ENCODE assay signal across 16 cellular contexts in genomic region chr13:74891610-74892009, GRCh38.
A peak's percentile ranks its signal among the peaks of the same experiment; 100 is the strongest.
DNase-seq lines count a peak whose midpoint lies in the region; ATAC-seq, FAIRE-seq and TF ChIP-seq lines count a peak whose summit lies in the region.
"Had no signal": no experiment of that assay in that cellular context is flagged by ENCODE, and none has a peak within 500 bp of the region (broad histone marks: within the 10 kb centered on the region; RNA-seq: fewer than 3 reads in every experiment).

No MANE protein-coding gene starts in this region.

- no peak for FAIRE-seq in frontal cortex (lab: Jason Lieb, UNC)
- FAIRE-seq: endometrium, GM19239 had no signal

- H3K27ac ChIP-seq in 22Rv1, result peak overlapping the region; percentile 58
- H3K27ac ChIP-seq: upper lobe of left lung had no signal

- TF ChIP-seq CTCF in 22Rv1 (IDR thresholded peaks at IDR 0.05), result no peak
- TF ChIP-seq CTCF in fibroblast of villous mesenchyme (IDR thresholded peaks at IDR 0.05; ENCODE audit: insufficient read depth, low read depth, low read length), result no peak
- TF ChIP-seq CTCF in GM10266 (IDR thresholded peaks at IDR 0.05; ENCODE audit: control insufficient read depth, insufficient read depth, low read depth, missing control alignments), result no peak

- no peak overlapping the region for H3K4me3 ChIP-seq in fibroblast of villous mesenchyme (ENCODE audit: low read depth, low read length)
- H3K4me3 ChIP-seq: upper lobe of left lung had no signal

- DNase-seq in HK-2 (ENCODE audit: unreplicated experiment), result peak; percentile 1
- peak; percentile 15 for DNase-seq in SHP77 treated with DMSO at 0.1 percent for 48 hours (lab: John Stamatoyannopoulos, UW)
- peak; percentile 41 for DNase-seq in fibroblast of villous mesenchyme (ENCODE audit: low read depth)
- no peak for DNase-seq in frontal cortex (ENCODE audit: low spot score in 2 of 2)
- DNase-seq in GM10266 (ENCODE audit: extremely low spot score), result no peak
- no peak for DNase-seq in mucosa of gallbladder (ENCODE audit: low spot score)
- DNase-seq: activated CD8-positive, alpha-beta T cell treated with anti-CD3 and anti-CD28 coated beads for 36 hours; activated gamma-delta T cell; DND-41; stimulated activated CD4-positive, alpha-beta T cell treated with anti-CD3 and anti-CD28 coated beads, Interleukin-1b, Interleukin-23, amount 100 ng/mL, for 48 hours; T-helper 9 cell; upper lobe of left lung had no signal

- no peak for ATAC-seq in HG02610 (IDR thresholded peaks at IDR 0.05; ENCODE audit: unreplicated experiment)
- ATAC-seq: activated CD8-positive, alpha-beta T cell treated with anti-CD3 and anti-CD28 coated beads for 36 hours had no signal

Comparison
In these comparisons a context has a peak if more than half of its experiments do, and no peak if none do; other contexts are left out.
1. DNase-seq: peak in HK-2 (single experiment), SHP77 treated with DMSO at 0.1 percent for 48 hours (single experiment) and fibroblast of villous mesenchyme (single experiment); none in frontal cortex (0 of 2), GM10266 (single experiment) and mucosa of gallbladder (single experiment).